24 cellular contexts compared by ENCODE assay signal in genomic region chr1:244843148-244843978, GRCh38. TPM values are rescaled to one million over a fixed set of nuclear protein-coding genes. Genes with fewer than 3 reads are reported as not detected.
DNase-seq lines count a peak whose midpoint lies in the region; ATAC-seq and TF ChIP-seq lines count a peak whose summit lies in the region.
"Had no signal": no experiment of that assay in that cellular context is flagged by ENCODE, and none has a peak within 500 bp of the region (broad histone marks: within the 10 kb centered on the region; RNA-seq: fewer than 3 reads in every experiment).

No MANE protein-coding gene starts in this region.

- no peak for ATAC-seq in GM23338
- no peak for ATAC-seq in T-helper 17 cell
- no peak for ATAC-seq in naive thymus-derived CD4-positive, alpha-beta T cell
- no peak for ATAC-seq in GM21737 (IDR thresholded peaks at IDR 0.05; ENCODE audit: unreplicated experiment)
- ATAC-seq: mucosa of descending colon had no signal

- peaks cover 55% of the 10 kb centered on the region for H3K36me3 ChIP-seq in GM23338 (ENCODE audit: insufficient read depth)
- H3K36me3 ChIP-seq in naive thymus-derived CD4-positive, alpha-beta T cell (ENCODE audit: control insufficient read depth in 2 of 3, insufficient read depth in 3 of 3, low read length in 3 of 3): peaks cover 13 to 66% (median 43%) of the 10 kb centered on the region in 3 experiments

- no peaks in the 10 kb centered on the region for H3K27me3 ChIP-seq in GM23338 (ENCODE audit: insufficient read depth)
- H3K27me3 ChIP-seq in naive thymus-derived CD4-positive, alpha-beta T cell (ENCODE audit: control insufficient read depth in 2 of 2, insufficient read depth in 2 of 2, low read length in 2 of 2): no peaks in the 10 kb centered on the region
- H3K27me3 ChIP-seq: dorsolateral prefrontal cortex, esophagus squamous epithelium, Peyer's patch, right atrium auricular region had no signal

- peak overlapping the region; percentile 81 for H3K27ac ChIP-seq in GM23338 (ENCODE audit: low read depth)
- no peak overlapping the region for H3K27ac ChIP-seq in naive thymus-derived CD4-positive, alpha-beta T cell (ENCODE audit: low read depth, low read length)
- H3K27ac ChIP-seq: esophagus squamous epithelium, left ventricle myocardium inferior, Peyer's patch, right atrium auricular region had no signal

- H3K4me3 Mint-ChIP-seq in activated naive CD4-positive, alpha-beta T cell treated with anti-CD3 and anti-CD28 coated beads for 36 hours: no peak overlapping the region
- no peak overlapping the region for H3K4me3 Mint-ChIP-seq in GM23338
- H3K4me3 Mint-ChIP-seq in T-helper 17 cell: no peak overlapping the region
- H3K4me3 Mint-ChIP-seq in naive thymus-derived CD4-positive, alpha-beta T cell: no peak overlapping the region
- H3K4me3 Mint-ChIP-seq: activated CD4-positive, alpha-beta T cell treated with anti-CD3 and anti-CD28 coated beads, Interleukin-2, amount 10 ng/mL, durations not matched to agents 7 days and 5 days; type B pancreatic cell had no signal

- H3K4me3 ChIP-seq in GM23338: no peak overlapping the region
- no peak overlapping the region for H3K4me3 ChIP-seq in naive thymus-derived CD4-positive, alpha-beta T cell (ENCODE audit: low read length)
- H3K4me3 ChIP-seq: dorsolateral prefrontal cortex, esophagus squamous epithelium, left ventricle myocardium inferior, mucosa of descending colon, Peyer's patch, right atrium auricular region had no signal

- CTCF ChIA-PET in activated naive CD4-positive, alpha-beta T cell treated with anti-CD3 and anti-CD28 coated beads for 36 hours (lab: Charles Lee): interaction anchor here (1.2 kb wide), 1 partner anchor 199 kb away, joined by 4 read pairs; no protein-coding TSS in a partner anchor
- CTCF ChIA-PET in naive thymus-derived CD4-positive, alpha-beta T cell (lab: Charles Lee): interaction anchor here (0.6 to 1.9 kb wide), 3 partner anchors 10 to 199 kb away, joined by 3 to 5 read pairs (median 3); no protein-coding TSS in a partner anchor

- H3K27me3 Mint-ChIP-seq in activated naive CD4-positive, alpha-beta T cell treated with anti-CD3 and anti-CD28 coated beads for 36 hours (ENCODE audit: low read depth): no peaks in the 10 kb centered on the region
- peaks cover 20% of the 10 kb centered on the region for H3K27me3 Mint-ChIP-seq in GM23338 (ENCODE audit: insufficient read depth, low read depth, poor library complexity)
- no peaks in the 10 kb centered on the region for H3K27me3 Mint-ChIP-seq in T-helper 17 cell
- no peaks in the 10 kb centered on the region for H3K27me3 Mint-ChIP-seq in naive thymus-derived CD4-positive, alpha-beta T cell
- H3K27me3 Mint-ChIP-seq: activated CD4-positive, alpha-beta T cell treated with anti-CD3 and anti-CD28 coated beads, Interleukin-2, amount 10 ng/mL, durations not matched to agents 7 days and 5 days; activated naive CD8-positive, alpha-beta T cell; type B pancreatic cell had no signal

- peaks cover 21% of the 10 kb centered on the region for H4K20me1 ChIP-seq in GM23338 (replicated peaks; ENCODE audit: insufficient read depth)

- peaks cover 62% of the 10 kb centered on the region for H3K4me1 Mint-ChIP-seq in activated naive CD4-positive, alpha-beta T cell treated with anti-CD3 and anti-CD28 coated beads for 36 hours (ENCODE audit: low read depth)
- H3K4me1 Mint-ChIP-seq in GM23338: peaks cover 12% of the 10 kb centered on the region
- peaks cover 36% of the 10 kb centered on the region for H3K4me1 Mint-ChIP-seq in T-helper 17 cell
- peaks cover 22 to 91% (median 62%) of the 10 kb centered on the region in 7 donors for H3K4me1 Mint-ChIP-seq in naive thymus-derived CD4-positive, alpha-beta T cell

- peak overlapping the region; percentile 82 for H3K27ac Mint-ChIP-seq in activated naive CD4-positive, alpha-beta T cell treated with anti-CD3 and anti-CD28 coated beads for 36 hours
- H3K27ac Mint-ChIP-seq in GM23338 (no peak overlapping the region), T-helper 17 cell (peak overlapping the region; percentile 87)
- H3K27ac Mint-ChIP-seq in naive thymus-derived CD4-positive, alpha-beta T cell: peak overlapping the region in 5 of 9 donors; percentile 36 to 76 (median 61)

- H3K9me3 Mint-ChIP-seq in activated naive CD4-positive, alpha-beta T cell treated with anti-CD3 and anti-CD28 coated beads for 36 hours: no peaks in the 10 kb centered on the region
- no peaks in the 10 kb centered on the region; the same call in 2 of the 3 replicates for H3K9me3 Mint-ChIP-seq in GM23338
- H3K9me3 Mint-ChIP-seq in naive thymus-derived CD4-positive, alpha-beta T cell: peaks cover 0 to 6% (median 0%) of the 10 kb centered on the region in 11 donors
- H3K9me3 Mint-ChIP-seq: activated CD4-positive, alpha-beta T cell treated with anti-CD3 and anti-CD28 coated beads, Interleukin-2, amount 10 ng/mL, durations not matched to agents 7 days and 5 days; type B pancreatic cell had no signal

- no peaks in the 10 kb centered on the region for H3K9me3 ChIP-seq in T-helper 17 cell (ENCODE audit: control insufficient read depth, low read length, poor library complexity, severe bottlenecking)
- H3K9me3 ChIP-seq in naive thymus-derived CD4-positive, alpha-beta T cell (ENCODE audit: control insufficient read depth in 2 of 3, low read length in 3 of 3): no peaks in the 10 kb centered on the region
- H3K9me3 ChIP-seq: esophagus squamous epithelium, left ventricle myocardium inferior, mucosa of descending colon, Peyer's patch, right atrium auricular region had no signal

- peaks cover 54% of the 10 kb centered on the region for H3K36me3 Mint-ChIP-seq in activated naive CD4-positive, alpha-beta T cell treated with anti-CD3 and anti-CD28 coated beads for 36 hours (ENCODE audit: low read depth)
- H3K36me3 Mint-ChIP-seq in GM23338 (ENCODE audit: low read depth): peaks cover 82% of the 10 kb centered on the region
- peaks cover 9% of the 10 kb centered on the region for H3K36me3 Mint-ChIP-seq in T-helper 17 cell (ENCODE audit: low read depth)
- H3K36me3 Mint-ChIP-seq in naive thymus-derived CD4-positive, alpha-beta T cell: peaks cover 0 to 64% (median 38%) of the 10 kb centered on the region in 5 donors

- H3K79me2 ChIP-seq in GM23338 (replicated peaks; ENCODE audit: insufficient read depth): peaks cover 26% of the 10 kb centered on the region

- no peak for DNase-seq in activated naive CD4-positive, alpha-beta T cell treated with anti-CD3 and anti-CD28 coated beads for 36 hours
- no peak for DNase-seq in activated naive CD4-positive, alpha-beta T cell treated with anti-CD3 and anti-CD28 coated beads, Interleukin-2, amount 50 U/mL, for 16 hours
- DNase-seq in GM23338 (ENCODE audit: low spot score) (no peak), T-helper 17 cell (no peak), AG08395 (ENCODE audit: low spot score) (no peak), NCI-H2081 (lab: John Stamatoyannopoulos, UW) (no peak)
- no peak for DNase-seq in naive thymus-derived CD4-positive, alpha-beta T cell
- DNase-seq: activated CD4-positive, alpha-beta T cell treated with anti-CD3 and anti-CD28 coated beads, Interleukin-2, amount 10 ng/mL, durations not matched to agents 7 days and 5 days; activated T-cell treated with anti-CD3 and anti-CD28 coated beads, Interleukin-2, amount 50 U/mL, for 1 hour; dorsolateral prefrontal cortex; esophagus squamous epithelium; glutamatergic neuron; left ventricle myocardium inferior; mucosa of descending colon; NCI-H1417 treated with DMSO at 0.1 percent for 48 hours; NCI-H2171 treated with DMSO at 0.1 percent for 48 hours; NCI-H69; occipital lobe; Peyer's patch; stimulated activated naive CD4-positive, alpha-beta T cell had no signal

- intact Hi-C loops in activated naive CD4-positive, alpha-beta T cell treated with anti-CD3 and anti-CD28 coated beads for 36 hours (cut with micrococcal nuclease): loop anchor here (1.0 kb wide), 1 partner anchor 8 kb away; the partner anchor contains the start of gene COX20
- intact Hi-C loops in naive thymus-derived CD4-positive, alpha-beta T cell (cut with micrococcal nuclease): loop anchor here in 1 of 2 donors (1.0 kb wide), 1 partner anchor 8 kb away; no protein-coding TSS in a partner anchor

- no peak for TF ChIP-seq CTCF in GM23338 (conservative IDR thresholded peaks at IDR 0.05; ENCODE audit: low read depth in 2 of 2)

- POLR2A ChIA-PET in naive thymus-derived CD4-positive, alpha-beta T cell (lab: Charles Lee): interaction anchor here (1.3 to 30.7 kb wide), 3 partner anchors 1 to 128 kb away, joined by 7 to 1419 read pairs (median 1419); partner anchors contain the start of genes COX20 and HNRNPU

- H3K4me1 ChIP-seq in GM23338 (ENCODE audit: insufficient read depth): peaks cover 7% of the 10 kb centered on the region; the same call in 1 of the 2 replicates
- peaks cover 6 to 10% of the 10 kb centered on the region in 2 donors for H3K4me1 ChIP-seq in naive thymus-derived CD4-positive, alpha-beta T cell (ENCODE audit: control insufficient read depth in 2 of 2, insufficient read depth in 2 of 2, low read length in 2 of 2)

- no peak overlapping the region for H2AFZ ChIP-seq in GM23338

- H3K4me2 ChIP-seq in GM23338: no peak overlapping the region

- peaks cover 55% of the 10 kb centered on the region for H3F3A ChIP-seq in GM23338 (replicated peaks; ENCODE audit: low read depth)

- H3K9me2 ChIP-seq in GM23338 (ENCODE audit: insufficient read depth): no peaks in the 10 kb centered on the region

TF ChIP-seq in GM23338, 12 proteins besides CTCF, POLR2A, EP300 and RAD21:
- TF ChIP-seq POLR2AphosphoS5 (IDR thresholded peaks at IDR 0.05; ENCODE audit: low read depth) (peak; percentile 28; the same call in 1 of the 2 replicates), CREB1 (CRISPR knock-in tag; IDR thresholded peaks at IDR 0.05; ENCODE audit: low read depth) (no peak)

RNA-seq across cellular contexts. Expression of gene COX20, which starts 7.9 kb away (rescaled TPM):
- total RNA-seq in activated naive CD4-positive, alpha-beta T cell treated with anti-CD3 and anti-CD28 coated beads for 36 hours: 10 to 100 TPM; 21.4 to 24.2 TPM
- 19.3 and 20.0 TPM in 2 replicates for total RNA-seq in GM23338 (2014; rRNA removed; shearing (Covaris generic))
- polyA plus RNA-seq in GM23338 (2016; fragmentation: Nextera tagmentation; extraction: Ambion mirVana): 175 and 187 TPM in 2 replicates
- total RNA-seq in T-helper 17 cell: 10 to 100 TPM; 24.4 to 24.8 TPM
- 10 to 100 TPM; 23.5 to 31.0 (median 27.8) TPM for total RNA-seq in naive thymus-derived CD4-positive, alpha-beta T cell
- polyA plus RNA-seq in naive thymus-derived CD4-positive, alpha-beta T cell: 10 to 100 TPM; 17.1 to 43.7 TPM

RNA-seq across cellular contexts. Expression of gene HNRNPU, which starts 21.0 kb away (rescaled TPM):
- 100 to 1,000 TPM; 331 to 338 TPM for total RNA-seq in activated naive CD4-positive, alpha-beta T cell treated with anti-CD3 and anti-CD28 coated beads for 36 hours
- total RNA-seq in GM23338 (2014; rRNA removed; shearing (Covaris generic)): 630 and 687 TPM in 2 replicates
- 406 and 422 TPM in 2 replicates for polyA plus RNA-seq in GM23338 (2016; fragmentation: Nextera tagmentation; extraction: Ambion mirVana)
- total RNA-seq in T-helper 17 cell: 100 to 1,000 TPM; 440 to 563 TPM
- 100 to 1,000 TPM; 378 to 509 (median 428) TPM for total RNA-seq in naive thymus-derived CD4-positive, alpha-beta T cell
- polyA plus RNA-seq in naive thymus-derived CD4-positive, alpha-beta T cell: 100 to 1,000 TPM; 282 to 474 TPM
